Comparison of ENCODE assay signal across 35 cellular contexts in genomic region chr6:33765368-33765767, GRCh38. TPM values are rescaled to one million over a fixed set of nuclear protein-coding genes. Genes with fewer than 3 reads are reported as not detected.
"Had no signal": no experiment of that assay in that cellular context is flagged by ENCODE, and none has a peak within 500 bp of the region (broad histone marks: within the 10 kb centered on the region; RNA-seq: fewer than 3 reads in every experiment).

No MANE protein-coding gene starts in this region.

- DNase-seq: activated CD4-positive, alpha-beta memory T cell treated with anti-CD3 and anti-CD28 coated beads for 36 hours; activated CD4-positive, alpha-beta T cell treated with anti-CD3 and anti-CD28 coated beads for 36 hours; activated CD4-positive, alpha-beta T cell treated with anti-CD3 and anti-CD28 coated beads, Interleukin-2, amount 10 ng/mL, durations not matched to agents 24 days and 14 days; activated CD4-positive, CD25-positive, alpha-beta regulatory T cell; activated CD4-positive, CD25-positive, alpha-beta regulatory T cell treated with anti-CD3 and anti-CD28 coated beads, Interleukin-2, amount 50 U/mL, for 72 hours; activated CD8-positive, alpha-beta memory T cell treated with anti-CD3 and anti-CD28 coated beads, Interleukin-2, amount 10 ng/mL, durations not matched to agents 7 days and 5 days; activated CD8-positive, alpha-beta memory T cell treated with anti-CD3 and anti-CD28 coated beads, Interleukin-2, amount 50 U/mL, for 4 hours; activated CD8-positive, alpha-beta T cell treated with anti-CD3 and anti-CD28 coated beads, Interleukin-2, amount 10 ng/mL, durations not matched to agents 7 days and 5 days; activated effector memory CD4-positive, alpha-beta T cell treated with anti-CD3 and anti-CD28 coated beads, Interleukin-2, amount 50 U/mL, for 16 hours; activated naive CD4-positive, alpha-beta T cell treated with anti-CD3 and anti-CD28 coated beads for 36 hours; activated naive CD8-positive, alpha-beta T cell treated with anti-CD3 and anti-CD28 coated beads for 36 hours; activated naive CD8-positive, alpha-beta T cell treated with anti-CD3 and anti-CD28 coated beads, Interleukin-2, amount 50 U/mL, for 24 hours; activated T-cell treated with anti-CD3 and anti-CD28 coated beads, Interleukin-2, amount 50 U/mL, for 1 hour; activated T-cell treated with anti-CD3 and anti-CD28 coated beads, Interleukin-2, amount 50 U/mL, for 48 hours; adrenal gland; amygdala; brain microvascular endothelial cell; dorsolateral prefrontal cortex; effector memory CD4-positive, alpha-beta T cell; endodermal cell; erythroblast; foreskin keratinocyte; gastrocnemius medialis; glutamatergic neuron; T-helper 2 cell had no signal

- H3K36me3 ChIP-seq: adrenal gland, ascending aorta, brain microvascular endothelial cell, esophagus muscularis mucosa, gastrocnemius medialis had no signal

- H3K27ac ChIP-seq: adrenal gland, ascending aorta, brain microvascular endothelial cell, coronary artery, dorsolateral prefrontal cortex, esophagus muscularis mucosa, foreskin keratinocyte, gastrocnemius medialis had no signal

- ATAC-seq: activated CD4-positive, alpha-beta T cell treated with anti-CD3 and anti-CD28 coated beads for 36 hours; activated CD8-positive, alpha-beta memory T cell treated with anti-CD3 and anti-CD28 coated beads, Interleukin-2, amount 10 ng/mL, durations not matched to agents 7 days and 5 days; activated CD8-positive, alpha-beta T cell treated with anti-CD3 and anti-CD28 coated beads, Interleukin-2, amount 10 ng/mL, durations not matched to agents 7 days and 5 days; activated naive CD8-positive, alpha-beta T cell treated with anti-CD3 and anti-CD28 coated beads, Interleukin-2, amount 50 U/mL, for 24 hours; foreskin keratinocyte; gastrocnemius medialis had no signal

- H3K9me3 ChIP-seq: adrenal gland, ascending aorta, gastrocnemius medialis had no signal

- H3K4me3 ChIP-seq: adrenal gland, ascending aorta, coronary artery, dorsolateral prefrontal cortex, esophagus muscularis mucosa, gastrocnemius medialis had no signal

- H3K27me3 ChIP-seq: adrenal gland, ascending aorta, brain microvascular endothelial cell, dorsolateral prefrontal cortex, foreskin keratinocyte, gastrocnemius medialis had no signal

- H3K4me1 ChIP-seq: foreskin keratinocyte had no signal

RNA-seq across cellular contexts. Expression of gene IP6K3, which starts 18.7 kb away (rescaled TPM):
- total RNA-seq: activated CD4-positive, alpha-beta memory T cell treated with anti-CD3 and anti-CD28 coated beads for 36 hours; activated CD4-positive, alpha-beta T cell treated with anti-CD3 and anti-CD28 coated beads for 36 hours; activated CD4-positive, alpha-beta T cell treated with anti-CD3 and anti-CD28 coated beads, Interleukin-2, amount 10 ng/mL, durations not matched to agents 24 days and 14 days; activated CD8-positive, alpha-beta memory T cell treated with anti-CD3 and anti-CD28 coated beads for 36 hours; activated CD8-positive, alpha-beta memory T cell treated with anti-CD3 and anti-CD28 coated beads, Interleukin-2, amount 10 ng/mL, durations not matched to agents 7 days and 5 days; activated CD8-positive, alpha-beta T cell treated with anti-CD3 and anti-CD28 coated beads, Interleukin-2, amount 10 ng/mL, durations not matched to agents 7 days and 5 days; activated naive CD4-positive, alpha-beta T cell treated with anti-CD3 and anti-CD28 coated beads for 36 hours; activated naive CD8-positive, alpha-beta T cell treated with anti-CD3 and anti-CD28 coated beads for 36 hours; activated T-helper 1 cell treated with anti-CD3 and anti-CD28 coated beads, Interleukin-12 subunit alpha, Interleukin-12 subunit beta, Interleukin-2, Interleukin-4 antibody, amounts not matched to agents 30 ng/mL and 10 ng/mL and 1 ng/mL, durations not matched to agents 14 hours and 24 hours and 36 hours; activated T-helper 2 cell treated with anti-CD3 and anti-CD28 coated beads, Interferon-gamma antibody, Interleukin-2, Interleukin-4, amounts not matched to agents 10 μg/mL and 5 μg/mL and 100 μg/mL, durations not matched to agents 14 hours and 24 hours and 36 hours; ascending aorta; endodermal cell; foreskin keratinocyte; T-helper 1 cell treated with Interleukin-12 subunit alpha and Interleukin-12 subunit beta and Interleukin-4 antibody, amounts not matched to agents 30 ng/mL and 1 ng/mL, for 36 hours had no signal
- polyA plus RNA-seq: foreskin keratinocyte had no signal

RNA-seq across cellular contexts. Expression of gene MLN, which starts 38.4 kb away (rescaled TPM):
- total RNA-seq: activated CD4-positive, alpha-beta memory T cell treated with anti-CD3 and anti-CD28 coated beads for 36 hours; activated CD4-positive, alpha-beta T cell treated with anti-CD3 and anti-CD28 coated beads for 36 hours; activated CD4-positive, alpha-beta T cell treated with anti-CD3 and anti-CD28 coated beads, Interleukin-2, amount 10 ng/mL, durations not matched to agents 24 days and 14 days; activated CD8-positive, alpha-beta memory T cell treated with anti-CD3 and anti-CD28 coated beads for 36 hours; activated CD8-positive, alpha-beta memory T cell treated with anti-CD3 and anti-CD28 coated beads, Interleukin-2, amount 10 ng/mL, durations not matched to agents 7 days and 5 days; activated CD8-positive, alpha-beta T cell treated with anti-CD3 and anti-CD28 coated beads, Interleukin-2, amount 10 ng/mL, durations not matched to agents 7 days and 5 days; activated naive CD4-positive, alpha-beta T cell treated with anti-CD3 and anti-CD28 coated beads for 36 hours; activated naive CD8-positive, alpha-beta T cell treated with anti-CD3 and anti-CD28 coated beads for 36 hours; activated T-helper 1 cell treated with anti-CD3 and anti-CD28 coated beads, Interleukin-12 subunit alpha, Interleukin-12 subunit beta, Interleukin-2, Interleukin-4 antibody, amounts not matched to agents 30 ng/mL and 10 ng/mL and 1 ng/mL, durations not matched to agents 14 hours and 24 hours and 36 hours; activated T-helper 2 cell treated with anti-CD3 and anti-CD28 coated beads, Interferon-gamma antibody, Interleukin-2, Interleukin-4, amounts not matched to agents 10 μg/mL and 5 μg/mL and 100 μg/mL, durations not matched to agents 14 hours and 24 hours and 36 hours; adrenal gland; ascending aorta; bronchial epithelial cell; cardiac septum; cerebellum; dorsolateral prefrontal cortex; endodermal cell; esophagus muscularis mucosa; foreskin keratinocyte; gastrocnemius medialis; T-helper 1 cell treated with Interleukin-12 subunit alpha and Interleukin-12 subunit beta and Interleukin-4 antibody, amounts not matched to agents 30 ng/mL and 1 ng/mL, for 36 hours had no signal
- polyA plus RNA-seq: adrenal gland, foreskin keratinocyte had no signal
